In genomic region chr7:122604251-122604650, GRCh38 we compare ENCODE assay signal across 9 cellular contexts.
"Had no signal": no experiment of that assay in that cellular context is flagged by ENCODE, and none has a peak within 500 bp of the region (broad histone marks: within the 10 kb centered on the region; RNA-seq: fewer than 3 reads in every experiment).

No MANE protein-coding gene starts in this region.

- H3K4me2 ChIP-seq: GM23338 had no signal

- H3K4me1 Mint-ChIP-seq: IgD-negative memory B cell had no signal

- H3K4me3 ChIP-seq: GM23338, HAP-1, K562 had no signal

- H3K27ac Mint-ChIP-seq: GM23338, HFFc6, IgD-negative memory B cell had no signal

- H3K4me1 ChIP-seq: HAP-1 had no signal

- H3K9me3 Mint-ChIP-seq: IgD-negative memory B cell had no signal

- DNase-seq: HFFc6 had no signal

- ATAC-seq: GM23338, HepG2, K562 had no signal

- H2AFZ ChIP-seq: GM23338 had no signal

- H3K4me3 Mint-ChIP-seq: GM23338, HFFc6, IgD-negative memory B cell had no signal

- H3K36me3 ChIP-seq: HAP-1 had no signal

- FAIRE-seq: H1, H54, HepG2, K562 had no signal

- H3K27ac ChIP-seq: HL-60 had no signal

- H3K36me3 Mint-ChIP-seq: IgD-negative memory B cell had no signal

- H3K9me3 ChIP-seq: HAP-1 had no signal

- H3K27me3 Mint-ChIP-seq: IgD-negative memory B cell had no signal
